In genomic region chr18:27862056-27862682, GRCh38 we compare ENCODE assay signal across 22 cellular contexts.
"Had no signal": no experiment of that assay in that cellular context is flagged by ENCODE, and none has a peak within 500 bp of the region (broad histone marks: within the 10 kb centered on the region; RNA-seq: fewer than 3 reads in every experiment).

No MANE protein-coding gene starts in this region.

- ATAC-seq: activated CD4-positive, CD25-positive, alpha-beta regulatory T cell treated with anti-CD3 and anti-CD28 coated beads, Interleukin-2, amount 50 U/mL, for 24 hours; activated CD8-positive, alpha-beta T cell treated with anti-CD3 and anti-CD28 coated beads, Interleukin-2, amount 10 ng/mL, durations not matched to agents 7 days and 5 days; body of pancreas; foreskin keratinocyte; lower lobe of right lung; natural killer cell; pancreas; stimulated activated effector memory CD8-positive, alpha-beta T cell treated with anti-CD3 and anti-CD28 coated beads, Interleukin-12 subunit alpha, Interleukin-12 subunit beta, amount 100 ng/mL, for 72 hours had no signal

- DNase-seq: activated CD4-positive, alpha-beta T cell treated with anti-CD3 and anti-CD28 coated beads, Interleukin-2, amount 10 ng/mL, durations not matched to agents 7 days and 5 days; activated CD8-positive, alpha-beta T cell treated with anti-CD3 and anti-CD28 coated beads, Interleukin-2, amount 10 ng/mL, durations not matched to agents 7 days and 5 days; activated naive CD4-positive, alpha-beta T cell treated with Interleukin-2 at 50 U/mL for 16 hours; activated naive CD8-positive, alpha-beta T cell treated with anti-CD3 and anti-CD28 coated beads, Interleukin-2, amount 10 ng/mL, durations not matched to agents 7 days and 5 days; activated T-cell treated with anti-CD3 and anti-CD28 coated beads, Interleukin-2, amount 50 U/mL, for 24 hours; body of pancreas; endodermal cell; foreskin keratinocyte; hippocampal formation; left cardiac atrium; lower lobe of right lung; natural killer cell; pancreas; sigmoid colon; stimulated activated CD4-positive, alpha-beta T cell treated with anti-CD3 and anti-CD28 coated beads, Interleukin-4, amount 100 ng/mL, for 24 hours; stomach; trophoblast cell had no signal

- H3K4me3 ChIP-seq: body of pancreas, dorsolateral prefrontal cortex, lower lobe of right lung, pancreas, sigmoid colon, stomach, vagina had no signal

- H3K9me3 ChIP-seq: body of pancreas, lower lobe of right lung, pancreas, sigmoid colon, stomach, vagina had no signal

- H3K27me3 ChIP-seq: body of pancreas, dorsolateral prefrontal cortex, foreskin keratinocyte, pancreas, sigmoid colon, stomach, vagina had no signal

- H3K4me1 ChIP-seq: body of pancreas, lower lobe of right lung, pancreas, sigmoid colon, vagina had no signal

- H3K27ac ChIP-seq: body of pancreas, epithelial cell of prostate, foreskin keratinocyte, lower lobe of right lung, pancreas, sigmoid colon, stomach, vagina had no signal

- H3K36me3 ChIP-seq: lower lobe of right lung, pancreas, sigmoid colon, stomach, vagina had no signal
